ENCODE assay signal across 8 cellular contexts in the genomic region with DNA sequence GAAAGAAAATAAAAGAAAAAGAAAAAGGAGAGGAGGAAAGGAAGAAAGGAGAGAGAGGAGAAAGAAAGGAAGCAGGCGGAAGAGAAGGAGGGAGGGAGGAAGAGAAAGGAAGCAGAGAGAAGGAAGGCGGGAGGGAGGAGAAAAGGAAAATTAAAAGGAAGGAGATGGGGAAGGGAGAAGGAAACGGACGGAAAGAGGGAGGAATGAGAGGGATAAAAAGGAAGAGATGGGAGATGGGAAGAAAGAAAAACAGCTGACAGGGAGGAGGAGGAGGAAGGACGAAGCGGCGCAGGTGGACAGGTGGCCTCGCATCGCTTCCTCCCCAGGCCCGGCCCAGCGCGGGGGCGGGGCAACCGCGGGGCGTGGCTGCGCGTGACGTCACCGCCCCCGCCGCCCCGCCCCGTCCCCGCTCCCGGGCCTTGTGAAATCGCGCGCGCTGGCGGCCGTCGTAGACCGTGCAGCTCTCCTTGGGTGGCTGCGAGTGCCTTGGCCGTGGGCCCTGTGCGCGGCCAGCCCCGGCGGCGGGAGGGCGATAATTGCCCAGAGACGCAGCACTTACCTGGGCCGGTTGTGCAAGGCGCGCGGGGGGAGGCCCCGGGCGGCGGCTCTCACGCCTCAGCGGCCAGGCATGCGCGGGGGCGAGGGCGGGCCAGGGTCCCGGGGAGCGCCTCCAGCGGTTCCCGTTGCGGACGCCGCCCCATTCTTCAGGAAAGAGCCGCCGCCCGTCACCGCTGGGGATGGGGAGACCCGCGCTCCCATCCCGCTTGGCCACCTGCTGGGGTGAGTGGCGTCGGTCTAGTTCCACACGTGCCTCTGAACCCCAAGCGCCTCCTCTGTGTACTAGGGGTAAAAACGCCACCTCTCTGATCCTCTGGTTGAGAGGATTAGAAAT. TPM values are rescaled to one million over a fixed set of nuclear protein-coding genes. Genes with fewer than 3 reads are reported as not detected.
DNase-seq lines count a peak whose midpoint lies in the region; ATAC-seq, FAIRE-seq and TF ChIP-seq lines count a peak whose summit lies in the region.

No MANE protein-coding gene starts in this region.

- H3K4me3 ChIP-seq in WERI-Rb-1 (ENCODE audit: low read depth, low read length) (peak overlapping the region; percentile 60), mammary epithelial cell (replicated peaks in 1 of 3; ENCODE audit: insufficient read depth in 1 of 3, low read depth in 2 of 3, low read length in 3 of 3) (peak overlapping the region; percentile 35 to 57 (median 52))

- H3K36me3 ChIP-seq in WERI-Rb-1 = no peaks in the 10 kb centered on the region
- H3K36me3 ChIP-seq in mammary epithelial cell (ENCODE audit: insufficient read depth, low read length) = no peaks in the 10 kb centered on the region

- peak; percentile 69 for FAIRE-seq in GM12891 (lab: Jason Lieb, UNC)

- CTCF ChIA-PET in mammary epithelial cell (lab: Charles Lee; ENCODE audit: low non-redundant PET) = no interaction called here

- peak overlapping the region; percentile 82 for H3K4me2 ChIP-seq in mammary epithelial cell (ENCODE audit: insufficient read depth, low read depth, low read length)

- H3K4me1 ChIP-seq in mammary epithelial cell (ENCODE audit: insufficient read depth, low read length) = peaks cover 49% of the 10 kb centered on the region

- peak; percentile 90 for ATAC-seq in HG02678 (IDR thresholded peaks at IDR 0.05; ENCODE audit: unreplicated experiment)

- H3K9me3 ChIP-seq in WERI-Rb-1 (ENCODE audit: severe bottlenecking) = no peaks in the 10 kb centered on the region
- H3K9me3 ChIP-seq in mammary epithelial cell (replicated peaks; ENCODE audit: insufficient read depth, low read length) = no peaks in the 10 kb centered on the region

- H3K27ac ChIP-seq in WERI-Rb-1 (peak overlapping the region; percentile 89), mammary epithelial cell (ENCODE audit: insufficient read depth, low read depth, low read length) (peak overlapping the region; percentile 27)

- no TSS peak for BruUV-seq in mammary epithelial cell (replicated peaks; lab: Mats Ljungman, UMichigan)

- dilution Hi-C loops in mammary epithelial cell (cut with HindIII; ENCODE audit: low sequenced_read_pairs) = loop anchor here (5.0 kb wide), 1 partner anchor 56 kb away; no protein-coding TSS in a partner anchor

- H3K27me3 ChIP-seq in WERI-Rb-1 (ENCODE audit: insufficient read depth, low read depth, severe bottlenecking) (no peaks in the 10 kb centered on the region), mammary epithelial cell (ENCODE audit: insufficient read depth, low read length) (no peaks in the 10 kb centered on the region)

- H4K20me1 ChIP-seq in mammary epithelial cell (ENCODE audit: insufficient read depth, low read length) = no peaks in the 10 kb centered on the region

- peak; percentile 85 for DNase-seq in GM12891 (ENCODE audit: insufficient read length, low spot score)
- DNase-seq in NCI-H2029 (lab: John Stamatoyannopoulos, UW) = peak; percentile 80
- peak; percentile 89 for DNase-seq in WERI-Rb-1
- peak; percentile 67 for DNase-seq in mammary epithelial cell
- DNase-seq in iris pigment epithelial cell (ENCODE audit: low read depth) = peak; percentile 44
- DNase-seq in stimulated activated CD4-positive, alpha-beta T cell treated with anti-CD3 and anti-CD28 coated beads, Interleukin-12 subunit alpha, Interleukin-12 subunit beta, amount 100 ng/mL, for 24 hours (ENCODE audit: low read depth in 2 of 2) = peak; percentile 24 to 57
- no peak for DNase-seq in cortex of kidney (lab: John Stamatoyannopoulos, UW)

- intact Hi-C loops in mammary epithelial cell (cut with micrococcal nuclease) = loop anchor here (1.0 to 5.0 kb wide), 4 partner anchors 39 to 91 kb away; no protein-coding TSS in a partner anchor

- in situ Hi-C loops in mammary epithelial cell (cut with MboI; ENCODE audit: low sequenced_read_pairs in 2 of 2) = no loop called here

- no peak overlapping the region for H3K9ac ChIP-seq in mammary epithelial cell (ENCODE audit: insufficient read depth, low read length)

- 0 out of 2 replicates have a peak, but pooled peaks have one; percentile 14 for TF ChIP-seq CTCF in WERI-Rb-1 (IDR thresholded peaks at IDR 0.05; ENCODE audit: low read depth, low read length)
- no peak for TF ChIP-seq CTCF in mammary epithelial cell (conservative IDR thresholded peaks at IDR 0.05 in 1 of 2, IDR thresholded peaks at IDR 0.05 in 1 of 2; ENCODE audit: extremely low read depth in 1 of 2, insufficient read depth in 1 of 2, low read depth in 1 of 2, low read length in 2 of 2)

- H3K79me2 ChIP-seq in mammary epithelial cell (ENCODE audit: insufficient read depth, low read length) = no peaks in the 10 kb centered on the region

- peak overlapping the region; percentile 84 for H2AFZ ChIP-seq in mammary epithelial cell (ENCODE audit: low read depth, low read length)

- WGBS in mammary epithelial cell (ENCODE audit: low coverage, missing lambda C conversion rate) = 50% methylated on average over 4 of the region's 75 CpGs

- no peak for TF ChIP-seq POLR2A in GM12891 (IDR thresholded peaks at IDR 0.05; ENCODE audit: low read depth, low read length)

TF ChIP-seq in GM12891, 5 proteins besides CTCF, POLR2A, EP300 and RAD21:
- no peak for TF ChIP-seq TAF1 (IDR thresholded peaks at IDR 0.05; ENCODE audit: low read depth, low read length)
- TF ChIP-seq POU2F2 (IDR thresholded peaks at IDR 0.05; ENCODE audit: low read depth, low read length) = no peak
- TF ChIP-seq SPI1 (IDR thresholded peaks at IDR 0.05; ENCODE audit: low read depth, low read length) = no peak
- no peak for TF ChIP-seq PAX5 (IDR thresholded peaks at IDR 0.05; ENCODE audit: insufficient read depth, low read length, severe bottlenecking)
- no peak for TF ChIP-seq POLR2AphosphoS5 (IDR thresholded peaks at IDR 0.05; ENCODE audit: low read depth, low read length)

RNA-seq across cellular contexts. Expression of gene FOXE1, which starts 49.6 kb away (rescaled TPM):
- polyA plus RNA-seq in GM12891 (2012; ENCODE audit: low read depth, missing spikeins) = not detected
- total RNA-seq in mammary epithelial cell = under 1 TPM in 1 of 2 donors, not detected in 1; 0.38 TPM
- polyA plus RNA-seq in mammary epithelial cell = 0.11 TPM
- polyA minus RNA-seq in mammary epithelial cell = 0.78 TPM
